In the genomic region with DNA sequence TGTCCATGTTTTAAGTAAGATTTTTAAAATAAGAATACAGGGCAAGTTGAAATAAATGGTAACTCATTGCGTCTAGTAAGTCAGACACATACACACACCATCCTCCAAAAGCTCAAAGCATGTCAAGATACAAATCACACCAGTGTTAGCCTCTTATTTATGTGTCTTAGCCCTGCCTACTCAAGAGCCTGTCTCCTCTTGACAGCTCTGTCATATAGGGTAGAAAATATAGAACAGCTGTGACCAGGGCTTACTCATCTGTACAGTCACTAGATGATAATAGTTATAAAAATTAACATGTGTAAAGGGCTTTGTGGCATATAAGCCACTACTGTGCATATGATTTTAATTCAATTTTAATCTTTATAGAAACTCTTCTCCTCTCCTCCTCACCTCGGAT, we compare ENCODE assay signal across 7 cellular contexts.
DNase-seq lines count a peak whose midpoint lies in the region; ATAC-seq, FAIRE-seq and TF ChIP-seq lines count a peak whose summit lies in the region.
"Not testable (repeated sequence)": the region's sequence is repeated elsewhere in the genome, so short reads cannot be mapped to it uniquely, and the experiment has no call there.

No MANE protein-coding gene starts in this region.

- FAIRE-seq in K562 (lab: Jason Lieb, UNC), result not testable (repeated sequence)

- not testable (repeated sequence) for TF ChIP-seq EP300 in K562 (IDR thresholded peaks at IDR 0.05; ENCODE audit: low read length)

- not testable (repeated sequence) for H3K9me3 Mint-ChIP-seq in activated CD4-positive, alpha-beta T cell treated with anti-CD3 and anti-CD28 coated beads for 36 hours (ENCODE audit: low read depth); activated T-cell treated with anti-CD3 and anti-CD28 coated beads, Interleukin-2, amount 50 U/mL, for 4 hours; activated T-helper 17 cell treated with anti-CD3 and anti-CD28 coated beads, Interleukin-2, amount 50 U/mL, for 72 hours

- not testable (repeated sequence) for H2AFZ ChIP-seq in PC-3 (ENCODE audit: low read length); K562 (ENCODE audit: low read depth, low read length)

- POLR2A ChIA-PET in PC-3 (lab: Charles Lee; ENCODE audit: unreplicated experiment); activated CD4-positive, alpha-beta T cell treated with anti-CD3 and anti-CD28 coated beads for 36 hours (lab: Charles Lee); K562 (lab: Yijun Ruan, JAX): not testable (repeated sequence)

- not testable (repeated sequence) for H3K4me2 ChIP-seq in PC-3 (ENCODE audit: low read length); K562 (ENCODE audit: insufficient read depth, low read length)

- not testable (repeated sequence) for H3K9me2 ChIP-seq in PC-3 (replicated peaks; ENCODE audit: low read length)

- not testable (repeated sequence) for TF ChIP-seq POLR2A in K562 (conservative IDR thresholded peaks at IDR 0.05)

- intact Hi-C loops in PC-3 (cut with micrococcal nuclease); activated CD4-positive, alpha-beta T cell treated with anti-CD3 and anti-CD28 coated beads for 36 hours (cut with DNase I, micrococcal nuclease); K562 (cut with micrococcal nuclease): not testable (repeated sequence)

- H3F3A ChIP-seq in PC-3 (ENCODE audit: low read length, unreplicated experiment), result not testable (repeated sequence)

- H3K27me3 Mint-ChIP-seq in activated CD4-positive, alpha-beta T cell treated with anti-CD3 and anti-CD28 coated beads for 36 hours; activated T-cell treated with anti-CD3 and anti-CD28 coated beads, Interleukin-2, amount 50 U/mL, for 4 hours (ENCODE audit: low read depth); activated T-helper 17 cell treated with anti-CD3 and anti-CD28 coated beads, Interleukin-2, amount 50 U/mL, for 72 hours: not testable (repeated sequence)

- not testable (repeated sequence) for H3K36me3 Mint-ChIP-seq in activated CD4-positive, alpha-beta T cell treated with anti-CD3 and anti-CD28 coated beads for 36 hours (ENCODE audit: low read depth); activated T-cell treated with anti-CD3 and anti-CD28 coated beads, Interleukin-2, amount 50 U/mL, for 4 hours (ENCODE audit: insufficient read depth); activated T-helper 17 cell treated with anti-CD3 and anti-CD28 coated beads, Interleukin-2, amount 50 U/mL, for 72 hours (ENCODE audit: low read depth)

- ATAC-seq in PC-3 (peak; percentile 76), K562 (peak; percentile 54; the same call in 1 of the 3 replicates), foreskin keratinocyte (peak; percentile 69)
- ATAC-seq in activated CD4-positive, alpha-beta T cell treated with anti-CD3 and anti-CD28 coated beads for 36 hours, result peak; percentile 38
- peak; percentile 29 to 36 for ATAC-seq in activated T-cell treated with anti-CD3 and anti-CD28 coated beads, Interleukin-2, amount 50 U/mL, for 4 hours
- peak; percentile 41 for ATAC-seq in activated T-helper 17 cell treated with anti-CD3 and anti-CD28 coated beads, Interleukin-2, amount 50 U/mL, for 72 hours (replicated peaks)
- ATAC-seq in stimulated activated naive CD8-positive, alpha-beta T cell treated with anti-CD3 and anti-CD28 coated beads, Interleukin-15, Interleukin-2, amounts not matched to agents 100 U/mL and 50 U/mL, for 24 hours, result peak; percentile 39

- CTCF ChIA-PET in PC-3 (lab: Charles Lee); activated CD4-positive, alpha-beta T cell treated with anti-CD3 and anti-CD28 coated beads for 36 hours (lab: Charles Lee); K562 (lab: Yijun Ruan, JAX; ENCODE audit: low intra/inter-chr PET ratio): not testable (repeated sequence)

- H3K27me3 ChIP-seq in PC-3 (ENCODE audit: low read length); K562 (ENCODE audit: control insufficient read depth in 2 of 2, insufficient read depth in 2 of 2, low read length in 2 of 2); foreskin keratinocyte: not testable (repeated sequence)

- not testable (repeated sequence) for TF ChIP-seq CTCF in PC-3 (conservative IDR thresholded peaks at IDR 0.05; ENCODE audit: low read depth, low read length); K562 (IDR thresholded peaks at IDR 0.05 in 2 of 3, conservative IDR thresholded peaks at IDR 0.05 in 1 of 3; ENCODE audit: insufficient read depth in 2 of 3, low read depth in 1 of 3, low read length in 3 of 3); foreskin keratinocyte (conservative IDR thresholded peaks at IDR 0.05)

- no CpG with 5 or more reads among the region's 2 CpGs for WGBS in K562 (ENCODE audit: insufficient coverage, low coverage, missing lambda C conversion rate)

- H3K9ac ChIP-seq in PC-3 (ENCODE audit: low read length); K562 (ENCODE audit: insufficient read depth in 1 of 2, low read depth in 2 of 2, low read length in 2 of 2): not testable (repeated sequence)

- BruUV-seq in PC-3 (replicated peaks; lab: Mats Ljungman, UMichigan); K562 (replicated peaks; lab: Mats Ljungman, UMichigan): not testable (repeated sequence)

- H3K9me3 ChIP-seq in PC-3 (ENCODE audit: low read length); K562 (replicated peaks; ENCODE audit: control insufficient read depth, insufficient read depth, low read depth, low read length): not testable (repeated sequence)

- H3K4me1 ChIP-seq in PC-3 (ENCODE audit: insufficient read depth, low read length); K562 (replicated peaks in 1 of 2; ENCODE audit: control insufficient read depth in 2 of 2, insufficient read depth in 2 of 2, low read length in 2 of 2); foreskin keratinocyte: not testable (repeated sequence)

- not testable (repeated sequence) for TF ChIP-seq RAD21 in K562 (CRISPR knock-in tag; conservative IDR thresholded peaks at IDR 0.05 in 1 of 2, IDR thresholded peaks at IDR 0.05 in 1 of 2)

- not testable (repeated sequence) for H3K36me3 ChIP-seq in PC-3 (ENCODE audit: low read depth, low read length); K562 (ENCODE audit: control insufficient read depth, insufficient read depth, low read length)

- not testable (repeated sequence) for H3K27ac ChIP-seq in PC-3 (ENCODE audit: low read length); K562 (ENCODE audit: extremely low read depth, low read depth, low read length); foreskin keratinocyte

- not testable (repeated sequence) for H4K20me1 ChIP-seq in PC-3 (ENCODE audit: low read length); K562 (replicated peaks; ENCODE audit: control insufficient read depth, insufficient read depth, low read length)

- not testable (repeated sequence) for H3K4me1 Mint-ChIP-seq in activated CD4-positive, alpha-beta T cell treated with anti-CD3 and anti-CD28 coated beads for 36 hours; activated T-cell treated with anti-CD3 and anti-CD28 coated beads, Interleukin-2, amount 50 U/mL, for 4 hours (ENCODE audit: low read depth); activated T-helper 17 cell treated with anti-CD3 and anti-CD28 coated beads, Interleukin-2, amount 50 U/mL, for 72 hours

- in situ Hi-C loops in K562 (cut with MboI), result loop anchor here (25.0 kb wide), 1 partner anchor 268 kb away; no protein-coding TSS in a partner anchor

- not testable (repeated sequence) for H3K27ac Mint-ChIP-seq in activated CD4-positive, alpha-beta T cell treated with anti-CD3 and anti-CD28 coated beads for 36 hours; activated T-helper 17 cell treated with anti-CD3 and anti-CD28 coated beads, Interleukin-2, amount 50 U/mL, for 72 hours

- not testable (repeated sequence) for H3K9me1 ChIP-seq in K562 (ENCODE audit: control insufficient read depth, insufficient read depth, low read length)

- H3K4me3 ChIP-seq in PC-3 (ENCODE audit: low read length); K562: not testable (repeated sequence)

- not testable (repeated sequence) for DNase-seq in PC-3; activated CD4-positive, alpha-beta T cell treated with anti-CD3 and anti-CD28 coated beads for 36 hours; activated T-cell treated with anti-CD3 and anti-CD28 coated beads, Interleukin-2, amount 50 U/mL, for 4 hours; K562 (ENCODE audit: extremely low read depth in 1 of 4, low spot score in 3 of 4); foreskin keratinocyte; stimulated activated naive CD8-positive, alpha-beta T cell treated with anti-CD3 and anti-CD28 coated beads, Interleukin-15, Interleukin-2, amounts not matched to agents 100 U/mL and 50 U/mL, for 24 hours

- H3K4me3 Mint-ChIP-seq in activated CD4-positive, alpha-beta T cell treated with anti-CD3 and anti-CD28 coated beads for 36 hours; activated T-cell treated with anti-CD3 and anti-CD28 coated beads, Interleukin-2, amount 50 U/mL, for 4 hours; activated T-helper 17 cell treated with anti-CD3 and anti-CD28 coated beads, Interleukin-2, amount 50 U/mL, for 72 hours: not testable (repeated sequence)

- not testable (repeated sequence) for H3K79me2 ChIP-seq in PC-3 (ENCODE audit: low read length); K562 (ENCODE audit: control insufficient read depth, insufficient read depth, low read length)
